In the genomic region with DNA sequence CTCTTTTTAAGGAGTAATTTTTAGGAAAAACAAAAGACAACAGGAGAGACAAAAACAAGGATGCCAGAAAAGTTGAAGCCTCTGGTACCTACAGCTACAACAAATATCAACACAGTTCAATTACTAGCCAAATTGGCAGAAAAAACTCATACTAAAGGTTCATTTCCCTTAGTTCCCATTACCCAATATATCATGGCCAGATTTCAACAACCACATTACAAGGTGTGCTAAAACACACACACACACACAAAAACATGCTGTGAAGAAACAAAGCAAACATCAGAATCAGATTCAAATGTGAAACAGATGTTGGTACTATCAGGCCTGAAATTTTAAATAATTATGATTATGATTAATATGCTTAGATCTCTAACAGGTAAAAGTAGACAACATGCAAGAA, we compare ENCODE assay signal across 25 cellular contexts.
"Had no signal": no experiment of that assay in that cellular context is flagged by ENCODE, and none has a peak within 500 bp of the region (broad histone marks: within the 10 kb centered on the region; RNA-seq: fewer than 3 reads in every experiment).

No MANE protein-coding gene starts in this region.

- H3K4me3 ChIP-seq: left lung, lung, neural progenitor cell, pancreas, prostate gland, sigmoid colon, spleen, suprapubic skin, thoracic aorta, tibial artery, upper lobe of right lung had no signal

- H3K27me3 ChIP-seq: left lung, neural progenitor cell, neutrophil, pancreas, sigmoid colon, spleen, suprapubic skin, tibial artery, upper lobe of right lung had no signal

- H3K4me1 ChIP-seq: left lung, pancreas, prostate gland, sigmoid colon, spleen, suprapubic skin, tibial artery, upper lobe of right lung had no signal

- DNase-seq: head of caudate nucleus; hippocampal formation; kidney glomerular epithelial cell; left cardiac atrium; left lung; naive thymus-derived CD8-positive, alpha-beta T cell; pancreas; posterior cingulate gyrus; retina; right cardiac atrium; sigmoid colon; small intestine; spleen; stimulated activated CD4-positive, alpha-beta T cell treated with anti-CD3 and anti-CD28 coated beads, Interleukin-4, amount 100 ng/mL, for 24 hours; stimulated activated naive CD4-positive, alpha-beta T cell; tibial artery; trophoblast cell; upper lobe of right lung had no signal

- H3K9me3 ChIP-seq: neutrophil, pancreas, prostate gland, sigmoid colon, suprapubic skin, thoracic aorta, tibial artery, upper lobe of right lung had no signal

- H3K27ac ChIP-seq: left lung, neural progenitor cell, neutrophil, pancreas, prostate gland, sigmoid colon, spleen, suprapubic skin, thoracic aorta, tibial artery, upper lobe of right lung had no signal

- H3K36me3 ChIP-seq: left lung, neural progenitor cell, neutrophil, pancreas, prostate gland, sigmoid colon, spleen, suprapubic skin, thoracic aorta, tibial artery, upper lobe of right lung had no signal

- ATAC-seq: left cardiac atrium; left lung; naive thymus-derived CD8-positive, alpha-beta T cell; pancreas; right cardiac atrium; stimulated activated effector memory CD8-positive, alpha-beta T cell treated with anti-CD3 and anti-CD28 coated beads, Interleukin-12 subunit alpha, Interleukin-12 subunit beta, amount 100 ng/mL, for 72 hours; upper lobe of right lung had no signal
